ENCODE assay signal across 17 cellular contexts in genomic region chr5:180467576-180467975, GRCh38. TPM values are rescaled to one million over a fixed set of nuclear protein-coding genes. Genes with fewer than 3 reads are reported as not detected.
DNase-seq lines count a peak whose midpoint lies in the region; ATAC-seq, FAIRE-seq and TF ChIP-seq lines count a peak whose summit lies in the region.
"Had no signal": no experiment of that assay in that cellular context is flagged by ENCODE, and none has a peak within 500 bp of the region (broad histone marks: within the 10 kb centered on the region; RNA-seq: fewer than 3 reads in every experiment).

No MANE protein-coding gene starts in this region.

- WGBS in neuronal stem cell (ENCODE audit: extremely low coverage in 2 of 2, insufficient read length in 2 of 2, insufficient replicate concordance in 1 of 2), 2 donors, result no CpG with 5 or more reads among the region's 11 CpGs
- WGBS in trophoblast cell (ENCODE audit: extremely low coverage, insufficient coverage, insufficient read length), result no CpG with 5 or more reads among the region's 11 CpGs

- H3K4me3 Mint-ChIP-seq in activated T-cell treated with anti-CD3 and anti-CD28 coated beads, Interleukin-2, amount 50 U/mL, for 72 hours, result no peak overlapping the region
- H3K4me3 Mint-ChIP-seq: CD8-positive, alpha-beta memory T cell had no signal

- no peak for ATAC-seq in activated T-cell treated with anti-CD3 and anti-CD28 coated beads, Interleukin-2, amount 50 U/mL, for 72 hours (replicated peaks in 1 of 2)

- H3K36me3 ChIP-seq in right atrium auricular region, result no peaks in the 10 kb centered on the region
- no peaks in the 10 kb centered on the region for H3K36me3 ChIP-seq in keratinocyte (ENCODE audit: control insufficient read depth in 2 of 2, extremely low read depth in 1 of 2, insufficient read depth in 2 of 2, low read length in 2 of 2)
- H3K36me3 ChIP-seq in neuronal stem cell (replicated peaks in 1 of 2; ENCODE audit: control insufficient read depth in 2 of 2, insufficient read depth in 2 of 2, low read length in 2 of 2), result no peaks in the 10 kb centered on the region
- no peaks in the 10 kb centered on the region for H3K36me3 ChIP-seq in trophoblast cell (ENCODE audit: control insufficient read depth in 1 of 2, insufficient read depth in 2 of 2, low read length in 2 of 2)
- H3K36me3 ChIP-seq: BLaER1 treated with 17β-estradiol and CSF1 and Interleukin-3, amounts not matched to agents 10 nM and 100 nM had no signal

- H3K79me2 ChIP-seq in keratinocyte (ENCODE audit: control insufficient read depth, insufficient read depth, low read length) (no peaks in the 10 kb centered on the region), trophoblast cell (ENCODE audit: control insufficient read depth, insufficient read depth, low read length, poor library complexity) (no peaks in the 10 kb centered on the region)

- no peak for FAIRE-seq in keratinocyte (lab: Jason Lieb, UNC)
- FAIRE-seq: A204.1, GM12891 had no signal

- H3K9me3 Mint-ChIP-seq in activated T-cell treated with anti-CD3 and anti-CD28 coated beads, Interleukin-2, amount 50 U/mL, for 72 hours, result no peaks in the 10 kb centered on the region
- H3K9me3 Mint-ChIP-seq: CD8-positive, alpha-beta memory T cell had no signal

- no peak overlapping the region for H3K27ac Mint-ChIP-seq in activated T-cell treated with anti-CD3 and anti-CD28 coated beads, Interleukin-2, amount 50 U/mL, for 72 hours

- H2BK120ac ChIP-seq in neuronal stem cell (ENCODE audit: low read depth, low read length), result no peak overlapping the region
- H2BK120ac ChIP-seq in trophoblast cell (ENCODE audit: insufficient read depth, low read length, poor library complexity), result no peak overlapping the region

- dilution Hi-C loops in keratinocyte (cut with MboI; ENCODE audit: extremely low pct_ligation_motif_present, low sequenced_read_pairs), result no loop called here

- no peaks in the 10 kb centered on the region for H3K4me1 ChIP-seq in right atrium auricular region
- H3K4me1 ChIP-seq in keratinocyte (ENCODE audit: control insufficient read depth, extremely low read depth, insufficient read depth, low read length), result peaks cover 5% of the 10 kb centered on the region
- no peaks in the 10 kb centered on the region for H3K4me1 ChIP-seq in neuronal stem cell (ENCODE audit: control insufficient read depth in 2 of 2, insufficient read depth in 1 of 2, low read depth in 1 of 2, low read length in 2 of 2)
- no peaks in the 10 kb centered on the region for H3K4me1 ChIP-seq in trophoblast cell (ENCODE audit: control insufficient read depth in 1 of 2, insufficient read depth in 2 of 2, low read length in 2 of 2)

- H3K4me2 ChIP-seq in keratinocyte (ENCODE audit: control insufficient read depth, extremely low read depth, insufficient read depth, low read depth, low read length) (peak overlapping the region; percentile 27), neuronal stem cell (ENCODE audit: insufficient read depth, low read length, poor library complexity, severe bottlenecking) (no peak overlapping the region), trophoblast cell (ENCODE audit: low read length) (no peak overlapping the region)

- intact Hi-C loops in cardiac septum (cut with DNase I), result no loop called here

- DNase-seq in cardiac septum (ENCODE audit: low spot score), result peak; percentile 26
- DNase-seq in right atrium auricular region (ENCODE audit: low spot score), result no peak
- no peak for DNase-seq in keratinocyte (ENCODE audit: low read depth, low spot score)
- no peak for DNase-seq in neuronal stem cell (ENCODE audit: low spot score)
- no peak for DNase-seq in T-helper 9 cell
- no peak for DNase-seq in activated T-cell treated with anti-CD3 and anti-CD28 coated beads, Interleukin-2, amount 50 U/mL, for 72 hours
- DNase-seq in trophoblast cell, result no peak
- DNase-seq: CD8-positive, alpha-beta memory T cell; GDM1; Karpas-422; NCI-H1105 treated with DMSO at 0.1 percent for 48 hours; NCI-H187; NCI-H524 treated with DMSO at 0.1 percent for 48 hours; SHP77 treated with DMSO at 0.1 percent for 48 hours had no signal

- H4K12ac ChIP-seq in trophoblast cell (ENCODE audit: low read depth, low read length), result no peak overlapping the region

- H3K4ac ChIP-seq in neuronal stem cell (ENCODE audit: low read length), result no peak overlapping the region
- no peak overlapping the region for H3K4ac ChIP-seq in trophoblast cell (ENCODE audit: low read depth, low read length)

- H3K4me3 ChIP-seq in right atrium auricular region (no peak overlapping the region), keratinocyte (ENCODE audit: control insufficient read depth in 2 of 3, extremely low read depth in 1 of 3, insufficient read depth in 2 of 3, low read depth in 1 of 3, low read length in 3 of 3) (no peak overlapping the region), neuronal stem cell (ENCODE audit: low read length in 2 of 2) (no peak overlapping the region), trophoblast cell (ENCODE audit: low read depth, low read length) (no peak overlapping the region)
- H3K4me3 ChIP-seq: BLaER1 treated with 17β-estradiol and CSF1 and Interleukin-3, amounts not matched to agents 10 nM and 100 nM had no signal

- H2AFZ ChIP-seq in keratinocyte (ENCODE audit: control insufficient read depth, low read length) (peak overlapping the region; percentile 46), neuronal stem cell (ENCODE audit: low read length) (peak overlapping the region; percentile 17), trophoblast cell (ENCODE audit: insufficient read depth, low read length, poor library complexity) (no peak overlapping the region)

- H3K9me1 ChIP-seq in keratinocyte (ENCODE audit: control insufficient read depth, extremely low read depth, insufficient read depth, low read length), result no peaks in the 10 kb centered on the region

- H2AK5ac ChIP-seq in neuronal stem cell (ENCODE audit: low read depth, low read length) (no peak overlapping the region), trophoblast cell (ENCODE audit: low read length) (no peak overlapping the region)

- H3K36me3 Mint-ChIP-seq in activated T-cell treated with anti-CD3 and anti-CD28 coated beads, Interleukin-2, amount 50 U/mL, for 72 hours (ENCODE audit: insufficient read depth in 2 of 2), result no peaks in the 10 kb centered on the region

- H3K27me3 ChIP-seq in right atrium auricular region (no peaks in the 10 kb centered on the region), keratinocyte (ENCODE audit: control insufficient read depth, extremely low read depth, insufficient read depth, low read length) (peaks cover 5% of the 10 kb centered on the region), neuronal stem cell (ENCODE audit: control insufficient read depth in 3 of 3, insufficient read depth in 3 of 3, low read depth in 1 of 3, low read length in 3 of 3) (peaks cover 0 to 23% (median 0%) of the 10 kb centered on the region in 3 experiments), trophoblast cell (ENCODE audit: insufficient read depth, low read length) (no peaks in the 10 kb centered on the region)
- H3K27me3 ChIP-seq: BLaER1 treated with 17β-estradiol and CSF1 and Interleukin-3, amounts not matched to agents 10 nM and 100 nM had no signal

- H3K14ac ChIP-seq in neuronal stem cell (ENCODE audit: low read length) (no peak overlapping the region), trophoblast cell (ENCODE audit: low read length) (no peak overlapping the region)

- H3K4me1 Mint-ChIP-seq in activated T-cell treated with anti-CD3 and anti-CD28 coated beads, Interleukin-2, amount 50 U/mL, for 72 hours (ENCODE audit: low read depth), result peaks cover 6% of the 10 kb centered on the region

- H3K9ac ChIP-seq in keratinocyte (ENCODE audit: control insufficient read depth, extremely low read depth, insufficient read depth, low read length) (peak overlapping the region; percentile 44), neuronal stem cell (ENCODE audit: low read depth, low read length, poor library complexity) (peak overlapping the region; percentile 34), trophoblast cell (ENCODE audit: low read length) (no peak overlapping the region)
- H3K9ac ChIP-seq: BLaER1 treated with 17β-estradiol and CSF1 and Interleukin-3, amounts not matched to agents 10 nM and 100 nM had no signal

- H3K23ac ChIP-seq in neuronal stem cell (ENCODE audit: low read depth, low read length, poor library complexity), result no peak overlapping the region
- no peak overlapping the region for H3K23ac ChIP-seq in trophoblast cell (ENCODE audit: low read length)

- no peak overlapping the region for H2BK15ac ChIP-seq in neuronal stem cell (ENCODE audit: low read length)

- H3K27ac ChIP-seq in right atrium auricular region (no peak overlapping the region), keratinocyte (ENCODE audit: control insufficient read depth, insufficient read depth, low read length) (no peak overlapping the region), neuronal stem cell (replicated peaks; ENCODE audit: low read length) (no peak overlapping the region), trophoblast cell (ENCODE audit: low read depth, low read length) (no peak overlapping the region)
- H3K27ac ChIP-seq: BLaER1 treated with 17β-estradiol and CSF1 and Interleukin-3, amounts not matched to agents 10 nM and 100 nM had no signal

- H3K79me1 ChIP-seq in neuronal stem cell (ENCODE audit: low read depth, low read length) (no peaks in the 10 kb centered on the region), trophoblast cell (ENCODE audit: low read length) (no peaks in the 10 kb centered on the region)

- no peak overlapping the region for H2BK12ac ChIP-seq in neuronal stem cell (ENCODE audit: low read length)
- H2BK12ac ChIP-seq in trophoblast cell (ENCODE audit: low read length), result no peak overlapping the region

- peaks cover 10% of the 10 kb centered on the region for H3K27me3 Mint-ChIP-seq in activated T-cell treated with anti-CD3 and anti-CD28 coated beads, Interleukin-2, amount 50 U/mL, for 72 hours (ENCODE audit: low read depth)

- no peaks in the 10 kb centered on the region for H3K9me3 ChIP-seq in right atrium auricular region
- H3K9me3 ChIP-seq in keratinocyte (ENCODE audit: control insufficient read depth, low read depth, low read length), result no peaks in the 10 kb centered on the region
- H3K9me3 ChIP-seq in neuronal stem cell (replicated peaks in 1 of 2; ENCODE audit: control insufficient read depth in 2 of 2, insufficient read depth in 1 of 2, low read depth in 1 of 2, low read length in 2 of 2), result peaks cover 0 to 2% of the 10 kb centered on the region in 2 donors
- peaks cover 10% of the 10 kb centered on the region for H3K9me3 ChIP-seq in trophoblast cell (ENCODE audit: insufficient read depth, low read depth, low read length)

- no peaks in the 10 kb centered on the region for H4K20me1 ChIP-seq in keratinocyte (ENCODE audit: control insufficient read depth, extremely low read depth, insufficient read depth, low read length)

- H3K18ac ChIP-seq in neuronal stem cell (ENCODE audit: low read length) (peak overlapping the region; percentile 13), trophoblast cell (ENCODE audit: low read length) (no peak overlapping the region)

- no peak overlapping the region for H4K91ac ChIP-seq in neuronal stem cell (ENCODE audit: low read depth, low read length, poor library complexity)
- H4K91ac ChIP-seq in trophoblast cell (ENCODE audit: low read depth, low read length), result no peak overlapping the region

- H4K8ac ChIP-seq in neuronal stem cell (ENCODE audit: low read depth, low read length) (no peak overlapping the region), trophoblast cell (ENCODE audit: low read depth, low read length) (no peak overlapping the region)

- TF ChIP-seq CTCF in right atrium auricular region (IDR thresholded peaks at IDR 0.05), result no peak
- no peak for TF ChIP-seq CTCF in keratinocyte (optimal IDR thresholded peaks at IDR 0.05 in 1 of 3, IDR thresholded peaks at IDR 0.05 in 1 of 3, conservative IDR thresholded peaks at IDR 0.05 in 1 of 3; ENCODE audit: extremely low read depth in 1 of 3, insufficient read depth in 2 of 3, low read length in 3 of 3)

- H2BK5ac ChIP-seq in neuronal stem cell (ENCODE audit: low read length) (no peak overlapping the region), trophoblast cell (ENCODE audit: low read depth, low read length, poor library complexity) (no peak overlapping the region)

RNA-seq across cellular contexts. Expression of gene CNOT6, which starts 26.6 kb away (rescaled TPM):
- total RNA-seq in cardiac septum (18.4 TPM), right atrium auricular region (1 to 10 TPM; 7.2 to 7.7 TPM)
- 15.6 to 29.7 TPM (median 19.4 TPM) in 3 replicates for polyA plus RNA-seq in keratinocyte
- 31.6 TPM for polyA plus RNA-seq in keratinocyte (2011; ENCODE audit: low read depth)
- polyA plus RNA-seq in keratinocyte (2011; cell fraction: cytosol; rRNA removed), result 15.5 and 28.5 TPM in 2 replicates
- polyA plus RNA-seq in keratinocyte (2011; cell fraction: nucleus; rRNA removed), result 13.1 and 19.1 TPM in 2 replicates
- polyA plus RNA-seq in keratinocyte (2012; ENCODE audit: low replicate concordance), result 15.2 and 23.1 TPM in 2 replicates
- 14.5 to 37.2 TPM (median 15.3 TPM) in 3 replicates for polyA minus RNA-seq in keratinocyte
- 15.2 TPM for polyA minus RNA-seq in keratinocyte (2011; cell fraction: cytosol; rRNA and poly(A)+ RNA removed)
- 11.9 and 26.8 TPM in 2 replicates for polyA minus RNA-seq in keratinocyte (2011; cell fraction: nucleus; rRNA and poly(A)+ RNA removed)
- 38.2 TPM for polyA plus RNA-seq in neuronal stem cell (2013, experiment 1 of 2)
- polyA plus RNA-seq in neuronal stem cell (2013, experiment 2 of 2), result 40.6 TPM
- 10 to 100 TPM; 34.0 to 34.3 TPM for total RNA-seq in activated T-cell treated with anti-CD3 and anti-CD28 coated beads, Interleukin-2, amount 50 U/mL, for 72 hours
- 33.2 and 34.0 TPM in 2 replicates for polyA plus RNA-seq in trophoblast cell (2013)
